Comparison of ENCODE assay signal across 17 cellular contexts in genomic region chr2:28582595-28582994, GRCh38.
DNase-seq lines count a peak whose midpoint lies in the region; ATAC-seq and TF ChIP-seq lines count a peak whose summit lies in the region.
"Had no signal": no experiment of that assay in that cellular context is flagged by ENCODE, and none has a peak within 500 bp of the region (broad histone marks: within the 10 kb centered on the region; RNA-seq: fewer than 3 reads in every experiment).

No MANE protein-coding gene starts in this region.

- H3K27ac ChIP-seq in caudate nucleus (ENCODE audit: low read depth, low read length) = peak overlapping the region; percentile 36
- peak overlapping the region; percentile 35 for H3K27ac ChIP-seq in osteoblast (ENCODE audit: low read depth, low read length)
- H3K27ac ChIP-seq: HL-60 had no signal

- no peaks in the 10 kb centered on the region for H3K9me3 Mint-ChIP-seq in activated CD4-positive, alpha-beta memory T cell treated with anti-CD3 and anti-CD28 coated beads, Interleukin-2, amount 10 ng/mL, durations not matched to agents 7 days and 5 days

- H3K4me2 ChIP-seq in osteoblast (ENCODE audit: insufficient read depth, low read length) = no peak overlapping the region

- no peak overlapping the region for H3K27ac Mint-ChIP-seq in activated CD4-positive, alpha-beta memory T cell treated with anti-CD3 and anti-CD28 coated beads, Interleukin-2, amount 10 ng/mL, durations not matched to agents 7 days and 5 days

- peak; percentile 56 for DNase-seq in activated effector memory CD4-positive, alpha-beta T cell treated with anti-CD3 and anti-CD28 coated beads, Interleukin-2, amount 50 U/mL, for 16 hours
- DNase-seq in activated effector memory CD4-positive, alpha-beta T cell treated with Interleukin-2 at 50 U/mL for 16 hours = no peak
- DNase-seq in caudate nucleus (lab: John Stamatoyannopoulos, UW) (peak in 1 of 61 donors; percentile 10), osteoblast (ENCODE audit: insufficient read length, low spot score, missing footprints) (no peak), OCI-M2 (lab: John Stamatoyannopoulos, UW; ENCODE audit: unreplicated experiment) (no peak)
- DNase-seq in activated CD4-positive, alpha-beta memory T cell treated with anti-CD3 and anti-CD28 coated beads, Interleukin-2, amount 10 ng/mL, durations not matched to agents 7 days and 5 days = no peak
- DNase-seq: C1 segment of cervical spinal cord, DMS79 treated with DMSO at 0.1 percent for 48 hours, MV-4-11, NCI-H1417 treated with DMSO at 0.1 percent for 48 hours, NCI-H2029 treated with DMSO at 0.1 percent for 48 hours, NCI-H748 treated with DMSO at 0.1 percent for 48 hours, SIG-M5 had no signal

- H3K79me2 ChIP-seq in osteoblast (ENCODE audit: insufficient read depth, low read length) = no peaks in the 10 kb centered on the region

- no peak overlapping the region for H2AFZ ChIP-seq in osteoblast (ENCODE audit: low read length)

- H3K36me3 Mint-ChIP-seq in activated CD4-positive, alpha-beta memory T cell treated with anti-CD3 and anti-CD28 coated beads, Interleukin-2, amount 10 ng/mL, durations not matched to agents 7 days and 5 days (ENCODE audit: low read depth) = peaks cover 11% of the 10 kb centered on the region

- peaks cover 24% of the 10 kb centered on the region for H3K4me1 ChIP-seq in osteoblast (ENCODE audit: insufficient read depth, low read length)
- H3K4me1 ChIP-seq: HAP-1 had no signal

- CTCF ChIA-PET in activated CD4-positive, alpha-beta memory T cell treated with anti-CD3 and anti-CD28 coated beads, Interleukin-2, amount 10 ng/mL, durations not matched to agents 7 days and 5 days (lab: Charles Lee) = interaction anchor here (0.6 to 3.0 kb wide), 3 partner anchors 12 to 15 kb away, joined by 3 to 18 read pairs (median 4); no protein-coding TSS in a partner anchor

- H3K27me3 ChIP-seq in osteoblast (ENCODE audit: insufficient read depth, low read length) = no peaks in the 10 kb centered on the region

- peaks cover 36% of the 10 kb centered on the region for H3K4me1 Mint-ChIP-seq in activated CD4-positive, alpha-beta memory T cell treated with anti-CD3 and anti-CD28 coated beads, Interleukin-2, amount 10 ng/mL, durations not matched to agents 7 days and 5 days

- no peaks in the 10 kb centered on the region for H3K36me3 ChIP-seq in osteoblast (ENCODE audit: insufficient read depth, low read length)
- H3K36me3 ChIP-seq: HAP-1 had no signal

- no peak overlapping the region for H3K4me3 Mint-ChIP-seq in activated CD4-positive, alpha-beta memory T cell treated with anti-CD3 and anti-CD28 coated beads, Interleukin-2, amount 10 ng/mL, durations not matched to agents 7 days and 5 days

- ATAC-seq in HG03457 (IDR thresholded peaks at IDR 0.05; ENCODE audit: unreplicated experiment) = no peak
- no peak for ATAC-seq in HG03139 (IDR thresholded peaks at IDR 0.05; ENCODE audit: unreplicated experiment)

- H3K4me3 ChIP-seq in osteoblast (ENCODE audit: insufficient read depth, low read length) = no peak overlapping the region
- H3K4me3 ChIP-seq: HAP-1 had no signal

- POLR2A ChIA-PET in activated CD4-positive, alpha-beta memory T cell treated with anti-CD3 and anti-CD28 coated beads, Interleukin-2, amount 10 ng/mL, durations not matched to agents 7 days and 5 days (lab: Charles Lee) = interaction anchor here (1.5 to 1.6 kb wide), 2 partner anchors 11 to 15 kb away, joined by 4 read pairs; no protein-coding TSS in a partner anchor

- no peak for TF ChIP-seq CTCF in osteoblast (IDR thresholded peaks at IDR 0.05; ENCODE audit: extremely low read depth, low read depth, low read length)

- H3K9me3 ChIP-seq in osteoblast (ENCODE audit: low read depth, low read length) = no peaks in the 10 kb centered on the region
- H3K9me3 ChIP-seq: HAP-1 had no signal

- no peaks in the 10 kb centered on the region for H4K20me1 ChIP-seq in osteoblast (ENCODE audit: insufficient read depth, low read length)

- H3K27me3 Mint-ChIP-seq in activated CD4-positive, alpha-beta memory T cell treated with anti-CD3 and anti-CD28 coated beads, Interleukin-2, amount 10 ng/mL, durations not matched to agents 7 days and 5 days = no peaks in the 10 kb centered on the region
